In genomic region chr2:109217362-109218086, GRCh38 we compare ENCODE assay signal across 9 cellular contexts.
A peak's percentile ranks its signal among the peaks of the same experiment; 100 is the strongest.
DNase-seq lines count a peak whose midpoint lies in the region; ATAC-seq and TF ChIP-seq lines count a peak whose summit lies in the region.
"Had no signal": no experiment of that assay in that cellular context is flagged by ENCODE, and none has a peak within 500 bp of the region (broad histone marks: within the 10 kb centered on the region; RNA-seq: fewer than 3 reads in every experiment).

No MANE protein-coding gene starts in this region.

- TF ChIP-seq CTCF in mammary epithelial cell (conservative IDR thresholded peaks at IDR 0.05 in 1 of 2, IDR thresholded peaks at IDR 0.05 in 1 of 2; ENCODE audit: extremely low read depth in 1 of 2, insufficient read depth in 1 of 2, low read depth in 1 of 2, low read length in 2 of 2): no peak
- TF ChIP-seq CTCF in GM13976 (IDR thresholded peaks at IDR 0.05; ENCODE audit: borderline replicate concordance, control extremely low read depth, extremely low read depth, insufficient read depth, missing control alignments): no peak

- H3K79me2 ChIP-seq in mammary epithelial cell (ENCODE audit: insufficient read depth, low read length): no peaks in the 10 kb centered on the region

- H3K9ac ChIP-seq in BLaER1 treated with 17β-estradiol and CSF1 and Interleukin-3, amounts not matched to agents 10 nM and 100 nM: peak overlapping the region; percentile 67 to 77 (median 73)
- H3K9ac ChIP-seq in mammary epithelial cell (ENCODE audit: insufficient read depth, low read length): no peak overlapping the region

- dilution Hi-C loops in mammary epithelial cell (cut with HindIII; ENCODE audit: low sequenced_read_pairs): no loop called here

- H4K20me1 ChIP-seq in BLaER1 treated with 17β-estradiol and CSF1 and Interleukin-3, amounts not matched to agents 10 nM and 100 nM: peaks cover 0 to 33% (median 11%) of the 10 kb centered on the region in 11 experiments; a peak in 13 of 22 replicates
- H4K20me1 ChIP-seq in mammary epithelial cell (ENCODE audit: insufficient read depth, low read length): no peaks in the 10 kb centered on the region

- peak overlapping the region; percentile 14 to 90 (median 80) for H3K27ac Mint-ChIP-seq in naive B cell
- H3K27ac Mint-ChIP-seq: mesothelial cell of epicardium had no signal

- intact Hi-C loops in mammary epithelial cell (cut with micrococcal nuclease): no loop called here

- WGBS in mammary epithelial cell (ENCODE audit: low coverage, missing lambda C conversion rate): 26% methylated on average over 8 of the region's 12 CpGs

- no peak for ATAC-seq in naive B cell (ENCODE audit: low read depth in 2 of 2)
- no peak for ATAC-seq in HG02884 (IDR thresholded peaks at IDR 0.05; ENCODE audit: unreplicated experiment)
- no peak for ATAC-seq in GM21367 (IDR thresholded peaks at IDR 0.05; ENCODE audit: unreplicated experiment)

- no TSS peak for BruUV-seq in mammary epithelial cell (replicated peaks; lab: Mats Ljungman, UMichigan)

- H3K27me3 Mint-ChIP-seq in naive B cell: peaks cover 0 to 35% (median 0%) of the 10 kb centered on the region in 3 donors

- peak overlapping the region; percentile 88 to 99 (median 95) for H3K4me2 ChIP-seq in BLaER1 treated with 17β-estradiol and CSF1 and Interleukin-3, amounts not matched to agents 10 nM and 100 nM
- no peak overlapping the region for H3K4me2 ChIP-seq in mammary epithelial cell (ENCODE audit: insufficient read depth, low read depth, low read length)

- H3K9me3 Mint-ChIP-seq in naive B cell: peaks cover 0 to 2% (median 0%) of the 10 kb centered on the region in 7 donors

- CTCF ChIA-PET in mammary epithelial cell (lab: Charles Lee; ENCODE audit: low non-redundant PET): no interaction called here

- H3K4me1 ChIP-seq in BLaER1 treated with 17β-estradiol and CSF1 and Interleukin-3, amounts not matched to agents 10 nM and 100 nM: peaks cover 85 to 100% (median 97%) of the 10 kb centered on the region in 10 experiments
- H3K4me1 ChIP-seq in mammary epithelial cell (ENCODE audit: insufficient read depth, low read length): peaks cover 35% of the 10 kb centered on the region

- no peaks in the 10 kb centered on the region for H3K9me3 ChIP-seq in BLaER1 treated with 17β-estradiol and CSF1 and Interleukin-3, amounts not matched to agents 10 nM and 100 nM (replicated peaks in 1 of 11)
- H3K9me3 ChIP-seq in mammary epithelial cell (replicated peaks; ENCODE audit: insufficient read depth, low read length): no peaks in the 10 kb centered on the region

- H3K36me3 Mint-ChIP-seq in naive B cell: peaks cover 0 to 8% of the 10 kb centered on the region in 2 donors
- H3K36me3 Mint-ChIP-seq: mesothelial cell of epicardium had no signal

- H3K4me1 Mint-ChIP-seq in naive B cell: peaks cover 52 to 73% (median 63%) of the 10 kb centered on the region in 3 donors

- H3K27ac ChIP-seq in BLaER1 treated with 17β-estradiol and CSF1 and Interleukin-3, amounts not matched to agents 10 nM and 100 nM: peak overlapping the region; percentile 74 to 90 (median 85)
- no peak overlapping the region for H3K27ac ChIP-seq in mammary epithelial cell (ENCODE audit: insufficient read depth, low read depth, low read length)

- peak overlapping the region; percentile 9 to 48 (median 42); a peak in 18 of 20 replicates for H3K4me3 ChIP-seq in BLaER1 treated with 17β-estradiol and CSF1 and Interleukin-3, amounts not matched to agents 10 nM and 100 nM
- no peak overlapping the region for H3K4me3 ChIP-seq in mammary epithelial cell (replicated peaks in 1 of 3; ENCODE audit: insufficient read depth in 1 of 3, low read depth in 2 of 3, low read length in 3 of 3)

- peak overlapping the region; percentile 4 to 88 (median 74) for H3K4me3 Mint-ChIP-seq in naive B cell
- H3K4me3 Mint-ChIP-seq: mesothelial cell of epicardium had no signal

- H3K27me3 ChIP-seq in BLaER1 treated with 17β-estradiol and CSF1 and Interleukin-3, amounts not matched to agents 10 nM and 100 nM: peaks cover 0 to 21% (median 4%) of the 10 kb centered on the region in 11 experiments; a peak in 10 of 22 replicates
- peaks cover 6% of the 10 kb centered on the region for H3K27me3 ChIP-seq in mammary epithelial cell (ENCODE audit: insufficient read depth, low read length)

- H3K36me3 ChIP-seq in BLaER1 treated with 17β-estradiol and CSF1 and Interleukin-3, amounts not matched to agents 10 nM and 100 nM: peaks cover 0 to 9% (median 0%) of the 10 kb centered on the region in 11 experiments; a peak in 2 of 22 replicates
- H3K36me3 ChIP-seq in mammary epithelial cell (ENCODE audit: insufficient read depth, low read length): no peaks in the 10 kb centered on the region

- DNase-seq in H4 (ENCODE audit: low spot score) (peak; percentile 55), mammary epithelial cell (peak; percentile 47), naive B cell (no peak), OCI-M1 (lab: John Stamatoyannopoulos, UW) (no peak), GM13976 (ENCODE audit: low spot score) (no peak)

- no peak overlapping the region for H2AFZ ChIP-seq in mammary epithelial cell (ENCODE audit: low read depth, low read length)

- in situ Hi-C loops in mammary epithelial cell (cut with MboI; ENCODE audit: low sequenced_read_pairs in 2 of 2): no loop called here
- in situ Hi-C loops in GM13976 (cut with MboI; ENCODE audit: low sequenced_read_pairs, unreplicated experiment): no loop called here

Comparison
In these comparisons a context has a peak if more than half of its experiments do, and no peak if none do; other contexts are left out.
1. H3K4me3 ChIP-seq: peak in BLaER1 treated with 17β-estradiol and CSF1 and Interleukin-3, amounts not matched to agents 10 nM and 100 nM (10 of 10); none in mammary epithelial cell (0 of 3).
2. DNase-seq: peak in H4 (single experiment) and mammary epithelial cell (single experiment); none in naive B cell (single experiment), OCI-M1 (single experiment) and GM13976 (single experiment).